17 cellular contexts compared by ENCODE assay signal in the genomic region with DNA sequence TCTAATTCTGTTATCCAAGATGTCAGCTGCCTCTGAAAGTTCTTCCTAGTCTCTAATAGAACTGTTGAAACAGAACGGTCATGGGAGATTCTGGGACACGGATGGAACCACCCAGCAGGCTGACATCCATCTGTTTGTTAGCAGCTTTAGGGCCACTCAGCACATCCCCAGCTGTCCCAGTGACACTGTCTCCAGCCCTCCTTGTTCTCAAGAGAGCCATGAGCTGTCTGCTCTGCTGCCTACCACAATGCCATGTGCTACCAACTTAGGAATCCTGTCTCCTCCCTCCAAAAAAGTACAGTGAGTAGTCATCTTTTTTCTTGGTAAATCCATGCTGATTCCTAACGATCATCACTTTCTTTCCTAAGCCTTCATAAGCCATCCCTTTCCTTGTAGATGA.
DNase-seq lines count a peak whose midpoint lies in the region; ATAC-seq and TF ChIP-seq lines count a peak whose summit lies in the region.
"Had no signal": no experiment of that assay in that cellular context is flagged by ENCODE, and none has a peak within 500 bp of the region (broad histone marks: within the 10 kb centered on the region; RNA-seq: fewer than 3 reads in every experiment).

No MANE protein-coding gene starts in this region.

- H3K9me3 ChIP-seq in smooth muscle cell (replicated peaks; ENCODE audit: low read depth): no peaks in the 10 kb centered on the region

- H3K4me3 ChIP-seq in fibroblast of mammary gland (ENCODE audit: control insufficient read depth, low read depth, low read length): no peak overlapping the region
- no peak overlapping the region for H3K4me3 ChIP-seq in smooth muscle cell

- DNase-seq in DMS 273 (lab: John Stamatoyannopoulos, UW; ENCODE audit: unreplicated experiment) (peak; percentile 15), DMS 273 treated with DMSO at 0.1 percent for 48 hours (lab: John Stamatoyannopoulos, UW) (no peak), NCI-H524 (lab: John Stamatoyannopoulos, UW) (peak; percentile 98 to 99), fibroblast of mammary gland (ENCODE audit: low read depth) (peak; percentile 38), smooth muscle cell (lab: John Stamatoyannopoulos, UW; ENCODE audit: unreplicated experiment) (no peak), DMS153 treated with DMSO at 0.1 percent for 48 hours (lab: John Stamatoyannopoulos, UW; ENCODE audit: unreplicated experiment) (no peak)
- DNase-seq: aorta; effector CD4-positive, alpha-beta T cell; foreskin keratinocyte; MM.1S; NK-92 treated with Interleukin-12 subunit alpha and Interleukin-12 subunit beta, amount 100 ng/mL, for 24 hours; SHP77 treated with DMSO at 0.1 percent for 48 hours; stimulated activated CD4-positive, alpha-beta T cell treated with anti-CD3 and anti-CD28 coated beads, Interleukin-4, amount 100 ng/mL, for 1 hour; stimulated activated naive CD4-positive, alpha-beta T cell treated with Interleukin-2 at 50 U/mL for 16 hours had no signal

- H3K9ac ChIP-seq in smooth muscle cell (ENCODE audit: low read depth): no peak overlapping the region

- ATAC-seq in GM21423 (IDR thresholded peaks at IDR 0.05; ENCODE audit: unreplicated experiment) (no peak), HG03521 (IDR thresholded peaks at IDR 0.05; ENCODE audit: unreplicated experiment) (no peak)
- ATAC-seq: foreskin keratinocyte had no signal

- H3K27me3 ChIP-seq in smooth muscle cell (ENCODE audit: low read depth): no peaks in the 10 kb centered on the region
- H3K27me3 ChIP-seq: foreskin keratinocyte had no signal

- peak overlapping the region; percentile 58 for H3K27ac ChIP-seq in smooth muscle cell (ENCODE audit: low read depth)
- H3K27ac ChIP-seq: 22Rv1, foreskin keratinocyte had no signal

- no peaks in the 10 kb centered on the region for H4K20me1 ChIP-seq in smooth muscle cell (ENCODE audit: low read depth)

- H3K4me2 ChIP-seq in smooth muscle cell: peak overlapping the region; percentile 21

- H3K36me3 ChIP-seq in smooth muscle cell (ENCODE audit: low read depth): no peaks in the 10 kb centered on the region

- H3K4me1 ChIP-seq in smooth muscle cell (ENCODE audit: low read depth): peaks cover 18% of the 10 kb centered on the region
- H3K4me1 ChIP-seq: foreskin keratinocyte had no signal

- no peak overlapping the region for H2AFZ ChIP-seq in smooth muscle cell (ENCODE audit: low read depth)

- H3F3A ChIP-seq in smooth muscle cell (ENCODE audit: low read depth): peaks cover 30% of the 10 kb centered on the region

- TF ChIP-seq CTCF in fibroblast of mammary gland (conservative IDR thresholded peaks at IDR 0.05; ENCODE audit: control insufficient read depth, insufficient read depth, low read depth, low read length) (no peak), smooth muscle cell (IDR thresholded peaks at IDR 0.05; ENCODE audit: borderline replicate concordance, insufficient read depth, poor library complexity, severe bottlenecking) (no peak)

- WGBS in smooth muscle cell (ENCODE audit: low lambda C conversion rate): 30% methylated on average over 3 of the region's 3 CpGs

- no peaks in the 10 kb centered on the region for H3K79me2 ChIP-seq in smooth muscle cell (ENCODE audit: low read depth)

Comparison
In these comparisons a context has a peak if more than half of its experiments do, and no peak if none do; other contexts are left out.
1. DNase-seq: peak in DMS 273 (single experiment), NCI-H524 (2 of 2) and fibroblast of mammary gland (single experiment); none in DMS 273 treated with DMSO at 0.1 percent for 48 hours (single experiment), smooth muscle cell (single experiment) and DMS153 treated with DMSO at 0.1 percent for 48 hours (single experiment).